Comparison of ENCODE assay signal across 25 cellular contexts in genomic region chr7:29811597-29811996, GRCh38. TPM values are rescaled to one million over a fixed set of nuclear protein-coding genes. Genes with fewer than 3 reads are reported as not detected.
DNase-seq lines count a peak whose midpoint lies in the region; ATAC-seq and TF ChIP-seq lines count a peak whose summit lies in the region.
"Had no signal": no experiment of that assay in that cellular context is flagged by ENCODE, and none has a peak within 500 bp of the region (broad histone marks: within the 10 kb centered on the region; RNA-seq: fewer than 3 reads in every experiment).

No MANE protein-coding gene starts in this region.

- DNase-seq in NCI-H146 (lab: John Stamatoyannopoulos, UW): peak; percentile 26
- DNase-seq in NCI-H146 treated with DMSO at 0.1 percent for 48 hours (lab: John Stamatoyannopoulos, UW; ENCODE audit: unreplicated experiment): no peak
- peak; percentile 31 to 48 for DNase-seq in NCI-H187 (lab: John Stamatoyannopoulos, UW)
- peak; percentile 86 for DNase-seq in NCI-H748 (lab: John Stamatoyannopoulos, UW; ENCODE audit: unreplicated experiment)
- no peak for DNase-seq in RWPE1 (ENCODE audit: low spot score)
- DNase-seq in H7: no peak
- DNase-seq: BE2C; brain microvascular endothelial cell; Calu3; heart left ventricle; immature natural killer cell; naive thymus-derived CD4-positive, alpha-beta T cell; NCI-H1694 treated with DMSO at 0.1 percent for 48 hours; stimulated activated CD4-positive, alpha-beta T cell treated with anti-CD3 and anti-CD28 coated beads, Interleukin-1b, Interleukin-23, amount 100 ng/mL, for 48 hours; stimulated activated naive CD4-positive, alpha-beta T cell treated with Interleukin-2 at 50 U/mL for 16 hours; SW 1271; trophoblast cell had no signal

- H3K27ac ChIP-seq in skeletal muscle tissue (ENCODE audit: low read depth, low read length) (peak overlapping the region; percentile 7), RWPE1 (no peak overlapping the region)
- H3K27ac ChIP-seq: brain microvascular endothelial cell, parathyroid adenoma had no signal

- H3K36me3 ChIP-seq in skeletal muscle tissue (ENCODE audit: control insufficient read depth in 3 of 3, insufficient read depth in 3 of 3, low read length in 3 of 3) (no peaks in the 10 kb centered on the region), H7 (replicated peaks; ENCODE audit: control insufficient read depth, insufficient read depth, low read length) (no peaks in the 10 kb centered on the region)
- H3K36me3 ChIP-seq: BE2C, brain microvascular endothelial cell, heart left ventricle had no signal

- H3K4me3 ChIP-seq in skeletal muscle tissue (ENCODE audit: low read length in 3 of 3) (no peak overlapping the region), H7 (ENCODE audit: insufficient read depth, low read depth, low read length) (no peak overlapping the region)
- H3K4me3 ChIP-seq: GM12878, heart left ventricle, lung had no signal

- TF ChIP-seq CTCF in RWPE1 (conservative IDR thresholded peaks at IDR 0.05; ENCODE audit: low read depth): no peak

- CTCF ChIA-PET in RWPE1 (lab: Yijun Ruan, JAX): interaction anchor here (0.6 kb wide), 2 partner anchors 67 to 276 kb away, joined by 3 to 4 read pairs; no protein-coding TSS in a partner anchor

- no peak for ATAC-seq in esophagus mucosa
- ATAC-seq: GM12878; HCT116; HepG2; naive thymus-derived CD4-positive, alpha-beta T cell had no signal

- no peaks in the 10 kb centered on the region for H3K9me3 ChIP-seq in skeletal muscle tissue (ENCODE audit: control insufficient read depth in 3 of 3, low read length in 3 of 3)
- H3K9me3 ChIP-seq: BE2C, heart left ventricle had no signal

- peaks cover 5 to 40% (median 26%) of the 10 kb centered on the region in 3 donors for H3K4me1 ChIP-seq in skeletal muscle tissue (ENCODE audit: control insufficient read depth in 3 of 3, insufficient read depth in 3 of 3, low read length in 3 of 3)
- H3K4me1 ChIP-seq: BE2C, parathyroid adenoma had no signal

- peaks cover 0 to 3% (median 3%) of the 10 kb centered on the region in 3 donors for H3K27me3 ChIP-seq in skeletal muscle tissue (ENCODE audit: control insufficient read depth in 3 of 3, insufficient read depth in 3 of 3, low read length in 3 of 3)
- peaks cover 9% of the 10 kb centered on the region for H3K27me3 ChIP-seq in H7 (ENCODE audit: control insufficient read depth, insufficient read depth, low read length)

- POLR2A ChIA-PET in RWPE1 (lab: Yijun Ruan, JAX; ENCODE audit: low non-redundant PET): no interaction called here

- no peak overlapping the region for H3K9ac ChIP-seq in skeletal muscle tissue (ENCODE audit: low read depth in 1 of 3, low read length in 3 of 3)
- H3K9ac ChIP-seq: parathyroid adenoma had no signal

RNA-seq across cellular contexts. Expression of gene WIPF3, which starts 5.3 kb away (rescaled TPM):
- total RNA-seq in skeletal muscle tissue (4.7 TPM), esophagus mucosa (1.2 TPM)
- 1.4 and 2.5 TPM in 2 replicates for total RNA-seq in H7 (2014; rRNA removed; shearing (Covaris generic))
- total RNA-seq: activated T-helper 2 cell treated with anti-CD3 and anti-CD28 coated beads, Interferon-gamma antibody, Interleukin-2, Interleukin-4, amounts not matched to agents 10 μg/mL and 5 μg/mL and 100 μg/mL, durations not matched to agents 14 hours and 24 hours and 36 hours; HepG2 had no signal

Comparison
In these comparisons a context has a peak if more than half of its experiments do, and no peak if none do; other contexts are left out.
1. DNase-seq: peak in NCI-H146 (single experiment), NCI-H187 (2 of 2) and NCI-H748 (single experiment); none in NCI-H146 treated with DMSO at 0.1 percent for 48 hours (single experiment), RWPE1 (single experiment) and H7 (single experiment).